In genomic region chr16:20676867-20677266, GRCh38 we compare ENCODE assay signal across 17 cellular contexts. TPM values are rescaled to one million over a fixed set of nuclear protein-coding genes. Genes with fewer than 3 reads are reported as not detected.
A peak's percentile ranks its signal among the peaks of the same experiment; 100 is the strongest.
DNase-seq lines count a peak whose midpoint lies in the region; ATAC-seq and TF ChIP-seq lines count a peak whose summit lies in the region.
"Had no signal": no experiment of that assay in that cellular context is flagged by ENCODE, and none has a peak within 500 bp of the region (broad histone marks: within the 10 kb centered on the region; RNA-seq: fewer than 3 reads in every experiment).

No MANE protein-coding gene starts in this region.

- peak overlapping the region; percentile 61 for H3K4me2 ChIP-seq in PC-9

- no TSS peak for BruUV-seq in PC-9 (replicated peaks; lab: Mats Ljungman, UMichigan)

- CTCF ChIA-PET in PC-9 (lab: Charles Lee), result interaction anchor here (0.6 to 1.1 kb wide), 2 partner anchors 64 to 624 kb away, joined by 3 to 7 read pairs; no protein-coding TSS in a partner anchor

- H3K9me3 ChIP-seq in PC-9 (ENCODE audit: insufficient read depth, low read depth) (no peaks in the 10 kb centered on the region), iPS-20b (ENCODE audit: insufficient read depth, low read depth, low read length) (no peaks in the 10 kb centered on the region), stomach smooth muscle (ENCODE audit: control insufficient read depth in 2 of 2, low read length in 2 of 2) (no peaks in the 10 kb centered on the region), HAP-1 (no peaks in the 10 kb centered on the region)
- H3K9me3 ChIP-seq: gastroesophageal sphincter had no signal

- no peaks in the 10 kb centered on the region for H3K79me2 ChIP-seq in PC-9 (ENCODE audit: low read depth)

- H3K9me2 ChIP-seq in PC-9 (ENCODE audit: insufficient read depth), result no peaks in the 10 kb centered on the region

- H4K20me1 ChIP-seq in PC-9 (ENCODE audit: insufficient read depth), result no peaks in the 10 kb centered on the region

- H3K4me3 ChIP-seq in PC-9, result no peak overlapping the region
- H3K4me3 ChIP-seq in iPS-20b (ENCODE audit: low read length), result peak overlapping the region; percentile 62
- H3K4me3 ChIP-seq in stomach smooth muscle (ENCODE audit: low read length in 2 of 2), result no peak overlapping the region
- H3K4me3 ChIP-seq in HAP-1, result no peak overlapping the region
- H3K4me3 ChIP-seq: GM23248 had no signal

- TF ChIP-seq CTCF in GM13977 (IDR thresholded peaks at IDR 0.05; ENCODE audit: extremely low read depth, insufficient read depth, missing control alignments), result peak; percentile 5
- no peak for TF ChIP-seq CTCF in PC-9 (conservative IDR thresholded peaks at IDR 0.05)

- no peak for ATAC-seq in HG02610 (IDR thresholded peaks at IDR 0.05; ENCODE audit: unreplicated experiment)
- ATAC-seq: activated CD4-positive, CD25-positive, alpha-beta regulatory T cell treated with anti-CD3 and anti-CD28 coated beads, Interleukin-2, amount 50 U/mL, for 24 hours; gastroesophageal sphincter; PC-3 had no signal

- no peak for DNase-seq in GM13977 (ENCODE audit: low spot score)
- no peak for DNase-seq in PC-9
- DNase-seq in HAP-1 (ENCODE audit: low spot score in 2 of 2), result no peak
- DNase-seq in activated naive CD4-positive, alpha-beta T cell treated with anti-CD3 and anti-CD28 coated beads, Interleukin-2, amount 50 U/mL, for 16 hours, result no peak
- DNase-seq: activated T-cell treated with anti-CD3 and anti-CD28 coated beads, Interleukin-2, amount 50 U/mL, for 72 hours; effector CD8-positive, alpha-beta T cell; GM23248; NCI-H446 treated with DMSO at 0.1 percent for 48 hours; nephron progenitor cell; PC-3; SW 1271 had no signal

- H3F3A ChIP-seq in PC-9 (ENCODE audit: insufficient read depth, low read depth), result peaks cover 8% of the 10 kb centered on the region; the same call in 1 of the 2 replicates

- in situ Hi-C loops in GM13977 (cut with MboI; ENCODE audit: low pct_unique_long_range_greater_than_20kb, low sequenced_read_pairs, unreplicated experiment) (no loop called here), HAP-1 (cut with MboI; ENCODE audit: low sequenced_read_pairs) (no loop called here)

- H3K27me3 ChIP-seq in PC-9 (ENCODE audit: insufficient read depth, low read depth) (no peaks in the 10 kb centered on the region), iPS-20b (ENCODE audit: insufficient read depth, low read length) (peaks cover 23% of the 10 kb centered on the region), stomach smooth muscle (ENCODE audit: control insufficient read depth in 1 of 2, insufficient read depth in 2 of 2, low read length in 2 of 2) (no peaks in the 10 kb centered on the region), HAP-1 (ENCODE audit: low read depth) (no peaks in the 10 kb centered on the region)
- H3K27me3 ChIP-seq: gastroesophageal sphincter had no signal

- H3K36me3 ChIP-seq in PC-9 (ENCODE audit: low read depth), result no peaks in the 10 kb centered on the region
- no peaks in the 10 kb centered on the region for H3K36me3 ChIP-seq in iPS-20b (ENCODE audit: insufficient read depth, low read depth, low read length)
- H3K36me3 ChIP-seq in stomach smooth muscle (ENCODE audit: control insufficient read depth in 2 of 2, insufficient read depth in 2 of 2, low read length in 2 of 2), result no peaks in the 10 kb centered on the region
- H3K36me3 ChIP-seq in HAP-1 (replicated peaks), result no peaks in the 10 kb centered on the region
- H3K36me3 ChIP-seq: gastroesophageal sphincter had no signal

- POLR2A ChIA-PET in PC-9 (lab: Charles Lee; ENCODE audit: unreplicated experiment), result no interaction called here

- no peak overlapping the region for H2AFZ ChIP-seq in PC-9
- H2AFZ ChIP-seq: GM23248 had no signal

- intact Hi-C loops in PC-9 (cut with micrococcal nuclease; ENCODE audit: unreplicated experiment), result loop anchor here (1.0 kb wide), 1 partner anchor 64 kb away; the partner anchor contains the start of gene THUMPD1

- H3K27ac ChIP-seq in PC-9 (no peak overlapping the region), iPS-20b (ENCODE audit: low read length) (no peak overlapping the region), stomach smooth muscle (ENCODE audit: low read length) (peak overlapping the region; percentile 46)
- H3K27ac ChIP-seq: GM23248 had no signal

- peaks cover 36% of the 10 kb centered on the region for H3K4me1 ChIP-seq in PC-9 (replicated peaks; ENCODE audit: insufficient read depth)
- peaks cover 34% of the 10 kb centered on the region for H3K4me1 ChIP-seq in iPS-20b (ENCODE audit: insufficient read depth, low read length)
- peaks cover 35% of the 10 kb centered on the region for H3K4me1 ChIP-seq in stomach smooth muscle (ENCODE audit: control insufficient read depth, insufficient read depth, low read length)
- H3K4me1 ChIP-seq in HAP-1, result peaks cover 3% of the 10 kb centered on the region; the same call in 1 of the 2 replicates

- H3K9ac ChIP-seq in iPS-20b (ENCODE audit: low read depth, low read length) (no peak overlapping the region), stomach smooth muscle (ENCODE audit: low read length in 2 of 2) (no peak overlapping the region)
- H3K9ac ChIP-seq: GM23248 had no signal

RNA-seq across cellular contexts. Expression of gene ACSM1, which starts 20.6 kb away (rescaled TPM):
- total RNA-seq in PC-9 (2021), result not detected in 2 replicates
- total RNA-seq: GM23248, PC-3, skeletal muscle tissue had no signal
